ENCODE assay signal across 27 cellular contexts in genomic region chr16:31705371-31705770, GRCh38.
"Had no signal": no experiment of that assay in that cellular context is flagged by ENCODE, and none has a peak within 500 bp of the region (broad histone marks: within the 10 kb centered on the region; RNA-seq: fewer than 3 reads in every experiment).

No MANE protein-coding gene starts in this region.

- H3K27ac Mint-ChIP-seq: mesothelial cell of epicardium; natural killer cell; stimulated activated naive CD8-positive, alpha-beta T cell treated with anti-CD3 and anti-CD28 coated beads, Interleukin-15, Interleukin-2, amounts not matched to agents 100 ng/mL and 50 ng/mL, for 24 hours had no signal

- H3K9me3 Mint-ChIP-seq: immature natural killer cell; mesothelial cell of epicardium; naive B cell; natural killer cell; stimulated activated effector memory CD8-positive, alpha-beta T cell treated with anti-CD3 and anti-CD28 coated beads, Interleukin-12 subunit alpha, Interleukin-12 subunit beta, amount 100 ng/mL, for 72 hours; stimulated activated naive CD8-positive, alpha-beta T cell treated with anti-CD3 and anti-CD28 coated beads, Interleukin-15, Interleukin-2, amounts not matched to agents 100 ng/mL and 50 ng/mL, for 24 hours had no signal

- H2AFZ ChIP-seq: hepatocyte had no signal

- H3K4me3 Mint-ChIP-seq: immature natural killer cell; mesothelial cell of epicardium; naive B cell; natural killer cell; stimulated activated effector memory CD8-positive, alpha-beta T cell treated with anti-CD3 and anti-CD28 coated beads, Interleukin-12 subunit alpha, Interleukin-12 subunit beta, amount 100 ng/mL, for 72 hours; stimulated activated naive CD8-positive, alpha-beta T cell treated with anti-CD3 and anti-CD28 coated beads, Interleukin-15, Interleukin-2, amounts not matched to agents 100 ng/mL and 50 ng/mL, for 24 hours had no signal

- H3K36me3 Mint-ChIP-seq: natural killer cell had no signal

- H3K27me3 Mint-ChIP-seq: naive B cell had no signal

- DNase-seq: immature natural killer cell; kidney; left colon; lower lobe of right lung; mesendoderm; naive B cell; natural killer cell; pancreas; posterior cingulate gyrus; retina; right cardiac atrium; sigmoid colon; small intestine; spleen; stimulated activated CD4-positive, alpha-beta T cell treated with anti-CD3 and anti-CD28 coated beads, Interleukin-4, amount 100 ng/mL, for 24 hours; stimulated activated naive CD4-positive, alpha-beta T cell; tibial artery; trophoblast cell; upper lobe of right lung had no signal

- H3K27me3 ChIP-seq: hepatocyte, pancreas, sigmoid colon, suprapubic skin, tibial artery, upper lobe of right lung had no signal

- ATAC-seq: left colon; left lung; lower lobe of right lung; natural killer cell; pancreas; right cardiac atrium; stimulated activated effector memory CD8-positive, alpha-beta T cell treated with anti-CD3 and anti-CD28 coated beads, Interleukin-12 subunit alpha, Interleukin-12 subunit beta, amount 100 ng/mL, for 72 hours; upper lobe of right lung had no signal

- H3K4me2 ChIP-seq: hepatocyte had no signal

- H3K27ac ChIP-seq: hepatocyte, left lung, lower lobe of right lung, pancreas, prostate gland, sigmoid colon, spleen, suprapubic skin, thoracic aorta, tibial artery, upper lobe of right lung had no signal

- H3K9me3 ChIP-seq: left lung, lower lobe of right lung, pancreas, prostate gland, sigmoid colon, spleen, suprapubic skin, thoracic aorta, tibial artery, upper lobe of right lung had no signal

- H3K4me3 ChIP-seq: hepatocyte, left lung, lower lobe of right lung, pancreas, prostate gland, sigmoid colon, spleen, suprapubic skin, thoracic aorta, tibial artery, upper lobe of right lung had no signal

- H3K4me1 ChIP-seq: prostate gland had no signal
